1 cellular context compared by ENCODE assay signal in the genomic region with DNA sequence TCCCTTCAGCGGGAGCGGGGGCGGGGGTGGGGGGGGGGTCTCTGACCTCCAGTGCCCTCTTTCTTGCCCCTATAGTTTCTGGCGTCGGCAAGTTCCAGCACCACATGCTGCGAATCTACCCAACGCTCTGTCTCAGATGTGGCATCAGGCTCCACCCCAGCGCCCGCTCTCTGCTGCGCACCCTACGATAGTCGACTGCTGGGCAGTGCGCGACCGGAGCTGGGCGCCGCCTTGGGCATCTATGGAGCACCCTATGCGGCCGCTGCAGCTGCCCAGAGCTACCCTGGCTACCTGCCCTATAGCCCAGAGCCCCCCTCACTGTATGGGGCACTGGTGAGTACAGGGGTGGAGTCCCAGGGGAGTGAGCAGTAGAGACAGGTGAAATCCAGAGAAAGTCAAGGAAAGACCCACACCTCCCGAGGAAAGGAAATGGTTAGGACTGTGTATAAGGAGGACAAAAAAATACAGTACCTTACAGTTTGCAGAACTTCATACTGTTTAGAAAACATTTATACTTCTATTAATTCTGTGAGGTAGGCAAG.
TF ChIP-seq lines count a peak whose summit lies in the region.

No MANE protein-coding gene starts in this region.

TF ChIP-seq in GM23338, 12 proteins besides CTCF, POLR2A, EP300 and RAD21 (continued from another document):
- TF ChIP-seq CREB1 (CRISPR knock-in tag; IDR thresholded peaks at IDR 0.05; ENCODE audit: low read depth) (no peak), EZH2 (IDR thresholded peaks at IDR 0.05; ENCODE audit: low read depth, unreplicated experiment) (peak; percentile 96)
